Comparison of ENCODE assay signal across 1 cellular context in genomic region chr1:153434746-153435455, GRCh38.
A peak's percentile ranks its signal among the peaks of the same experiment; 100 is the strongest.
TF ChIP-seq lines count a peak whose summit lies in the region.

No MANE protein-coding gene starts in this region.

TF ChIP-seq in K562, 482 proteins besides CTCF, POLR2A, EP300 and RAD21 (continued from another document):
- TF ChIP-seq NCOR1 (IDR thresholded peaks at IDR 0.05): peak; percentile 69
- peak; percentile 78 for TF ChIP-seq GTF3C2 (IDR thresholded peaks at IDR 0.05; ENCODE audit: borderline replicate concordance, extremely low read depth, insufficient read length)
- no peak for TF ChIP-seq ZBTB12 (CRISPR knock-in tag; IDR thresholded peaks at IDR 0.05)
- peak; percentile 38; the same call in 1 of the 2 replicates for TF ChIP-seq MBD2 (IDR thresholded peaks at IDR 0.05; ENCODE audit: borderline replicate concordance, low read depth)
- TF ChIP-seq L3MBTL2 (IDR thresholded peaks at IDR 0.05): peak; percentile 27; the same call in 1 of the 2 replicates
- TF ChIP-seq SMAD4 (CRISPR knock-in tag; conservative IDR thresholded peaks at IDR 0.05): peak; percentile 34; the same call in 1 of the 2 replicates
- TF ChIP-seq ZNF766 (CRISPR knock-in tag; conservative IDR thresholded peaks at IDR 0.05): 0 out of 2 replicates have a peak, but pooled peaks have one; percentile 59
- TF ChIP-seq CEBPG (CRISPR knock-in tag; IDR thresholded peaks at IDR 0.05): no peak
- TF ChIP-seq CEBPG (tag; conservative IDR thresholded peaks at IDR 0.05 in 1 of 2, IDR thresholded peaks at IDR 0.05 in 1 of 2): peak in 1 of 2 experiments; percentile 67; a peak in 2 of 4 replicates
- TF ChIP-seq, protein P1, sequence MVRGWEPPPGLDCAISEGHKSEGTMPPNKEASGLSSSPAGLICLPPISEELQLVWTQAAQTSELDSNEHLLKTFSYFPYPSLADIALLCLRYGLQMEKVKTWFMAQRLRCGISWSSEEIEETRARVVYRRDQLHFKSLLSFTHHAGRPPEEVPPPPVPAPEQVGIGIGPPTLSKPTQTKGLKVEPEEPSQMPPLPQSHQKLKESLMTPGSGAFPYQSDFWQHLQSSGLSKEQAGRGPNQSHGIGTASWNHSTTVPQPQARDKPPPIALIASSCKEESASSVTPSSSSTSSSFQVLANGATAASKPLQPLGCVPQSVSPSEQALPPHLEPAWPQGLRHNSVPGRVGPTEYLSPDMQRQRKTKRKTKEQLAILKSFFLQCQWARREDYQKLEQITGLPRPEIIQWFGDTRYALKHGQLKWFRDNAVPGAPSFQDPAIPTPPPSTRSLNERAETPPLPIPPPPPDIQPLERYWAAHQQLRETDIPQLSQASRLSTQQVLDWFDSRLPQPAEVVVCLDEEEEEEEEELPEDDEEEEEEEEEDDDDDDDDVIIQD (CRISPR knock-in tag; IDR thresholded peaks at IDR 0.05): no peak
- TF ChIP-seq CBX8 (IDR thresholded peaks at IDR 0.05; ENCODE audit: borderline replicate concordance, extremely low read depth, low read depth, low read length, poor library complexity, severe bottlenecking): no peak
- TF ChIP-seq TEAD1 (CRISPR knock-in tag; IDR thresholded peaks at IDR 0.05): peak; percentile 38 to 77; a peak in 2 of 4 replicates
- no peak for TF ChIP-seq PCBP2 (IDR thresholded peaks at IDR 0.05; ENCODE audit: low read depth, low read length, poor library complexity, severe bottlenecking)
- TF ChIP-seq SOX6 (IDR thresholded peaks at IDR 0.05): peak; percentile 91
- no peak for TF ChIP-seq MCM2 (IDR thresholded peaks at IDR 0.05; ENCODE audit: low read depth)
- TF ChIP-seq TOE1 (IDR thresholded peaks at IDR 0.05; ENCODE audit: borderline replicate concordance): peak; percentile 62; the same call in 1 of the 2 replicates
- no peak for TF ChIP-seq TOE1 (CRISPR knock-in tag; IDR thresholded peaks at IDR 0.05; ENCODE audit: borderline replicate concordance, low read depth)
- TF ChIP-seq, protein P2, sequence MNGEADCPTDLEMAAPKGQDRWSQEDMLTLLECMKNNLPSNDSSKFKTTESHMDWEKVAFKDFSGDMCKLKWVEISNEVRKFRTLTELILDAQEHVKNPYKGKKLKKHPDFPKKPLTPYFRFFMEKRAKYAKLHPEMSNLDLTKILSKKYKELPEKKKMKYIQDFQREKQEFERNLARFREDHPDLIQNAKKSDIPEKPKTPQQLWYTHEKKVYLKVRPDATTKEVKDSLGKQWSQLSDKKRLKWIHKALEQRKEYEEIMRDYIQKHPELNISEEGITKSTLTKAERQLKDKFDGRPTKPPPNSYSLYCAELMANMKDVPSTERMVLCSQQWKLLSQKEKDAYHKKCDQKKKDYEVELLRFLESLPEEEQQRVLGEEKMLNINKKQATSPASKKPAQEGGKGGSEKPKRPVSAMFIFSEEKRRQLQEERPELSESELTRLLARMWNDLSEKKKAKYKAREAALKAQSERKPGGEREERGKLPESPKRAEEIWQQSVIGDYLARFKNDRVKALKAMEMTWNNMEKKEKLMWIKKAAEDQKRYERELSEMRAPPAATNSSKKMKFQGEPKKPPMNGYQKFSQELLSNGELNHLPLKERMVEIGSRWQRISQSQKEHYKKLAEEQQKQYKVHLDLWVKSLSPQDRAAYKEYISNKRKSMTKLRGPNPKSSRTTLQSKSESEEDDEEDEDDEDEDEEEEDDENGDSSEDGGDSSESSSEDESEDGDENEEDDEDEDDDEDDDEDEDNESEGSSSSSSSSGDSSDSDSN (IDR thresholded peaks at IDR 0.05; ENCODE audit: borderline replicate concordance in 1 of 2, low read depth in 2 of 2, low read length in 2 of 2): no peak
- peak; percentile 39 for TF ChIP-seq HDAC3 (IDR thresholded peaks at IDR 0.05; ENCODE audit: borderline replicate concordance, partially characterized antibody)
- TF ChIP-seq CBFA2T2 (conservative IDR thresholded peaks at IDR 0.05): peak; percentile 63; the same call in 1 of the 2 replicates
- TF ChIP-seq MTA1 (IDR thresholded peaks at IDR 0.05; ENCODE audit: borderline replicate concordance): peak; percentile 78
- TF ChIP-seq MITF (IDR thresholded peaks at IDR 0.05): peak; percentile 89
- TF ChIP-seq DDX20 (tag; IDR thresholded peaks at IDR 0.05; ENCODE audit: low read depth): no peak
- TF ChIP-seq BHLHE40 (IDR thresholded peaks at IDR 0.05; ENCODE audit: low read length): peak; percentile 87
- peak; percentile 88 for TF ChIP-seq ATF3 (IDR thresholded peaks at IDR 0.05)
- no peak for TF ChIP-seq ATF3 (CRISPR knock-in tag; conservative IDR thresholded peaks at IDR 0.05)
- no peak for TF ChIP-seq PHF21A (IDR thresholded peaks at IDR 0.05; ENCODE audit: borderline replicate concordance, low read depth)
- peak; percentile 57 to 67; a peak in 3 of 4 replicates for TF ChIP-seq TBL1XR1 (IDR thresholded peaks at IDR 0.05; ENCODE audit: low read length in 2 of 2)
- TF ChIP-seq RB1 (IDR thresholded peaks at IDR 0.05; ENCODE audit: low read depth): peak; percentile 43; the same call in 1 of the 2 replicates
- TF ChIP-seq JUN (IDR thresholded peaks at IDR 0.05; ENCODE audit: borderline replicate concordance, low read depth, low read length): peak; percentile 82
- TF ChIP-seq JUN (CRISPR knock-in tag; IDR thresholded peaks at IDR 0.05; ENCODE audit: borderline replicate concordance): no peak
- TF ChIP-seq KLF10 (CRISPR knock-in tag; IDR thresholded peaks at IDR 0.05): no peak
- no peak for TF ChIP-seq ZNF76 (CRISPR knock-in tag; IDR thresholded peaks at IDR 0.05; ENCODE audit: borderline replicate concordance)
- no peak for TF ChIP-seq SMARCB1 (IDR thresholded peaks at IDR 0.05; ENCODE audit: insufficient read length, low read depth)
- TF ChIP-seq, protein P3, sequence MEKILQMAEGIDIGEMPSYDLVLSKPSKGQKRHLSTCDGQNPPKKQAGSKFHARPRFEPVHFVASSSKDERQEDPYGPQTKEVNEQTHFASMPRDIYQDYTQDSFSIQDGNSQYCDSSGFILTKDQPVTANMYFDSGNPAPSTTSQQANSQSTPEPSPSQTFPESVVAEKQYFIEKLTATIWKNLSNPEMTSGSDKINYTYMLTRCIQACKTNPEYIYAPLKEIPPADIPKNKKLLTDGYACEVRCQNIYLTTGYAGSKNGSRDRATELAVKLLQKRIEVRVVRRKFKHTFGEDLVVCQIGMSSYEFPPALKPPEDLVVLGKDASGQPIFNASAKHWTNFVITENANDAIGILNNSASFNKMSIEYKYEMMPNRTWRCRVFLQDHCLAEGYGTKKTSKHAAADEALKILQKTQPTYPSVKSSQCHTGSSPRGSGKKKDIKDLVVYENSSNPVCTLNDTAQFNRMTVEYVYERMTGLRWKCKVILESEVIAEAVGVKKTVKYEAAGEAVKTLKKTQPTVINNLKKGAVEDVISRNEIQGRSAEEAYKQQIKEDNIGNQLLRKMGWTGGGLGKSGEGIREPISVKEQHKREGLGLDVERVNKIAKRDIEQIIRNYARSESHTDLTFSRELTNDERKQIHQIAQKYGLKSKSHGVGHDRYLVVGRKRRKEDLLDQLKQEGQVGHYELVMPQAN (IDR thresholded peaks at IDR 0.05; ENCODE audit: borderline replicate concordance): no peak
